19 cellular contexts compared by ENCODE assay signal in genomic region chr1:22231068-22231593, GRCh38.
DNase-seq lines count a peak whose midpoint lies in the region; ATAC-seq and TF ChIP-seq lines count a peak whose summit lies in the region.
"Had no signal": no experiment of that assay in that cellular context is flagged by ENCODE, and none has a peak within 500 bp of the region (broad histone marks: within the 10 kb centered on the region; RNA-seq: fewer than 3 reads in every experiment).

No MANE protein-coding gene starts in this region.

- H3K27ac ChIP-seq in left ventricle myocardium inferior (replicated peaks) (no peak overlapping the region), neural progenitor cell (no peak overlapping the region)
- H3K27ac ChIP-seq: 22Rv1, BLaER1, C4-2B had no signal

- H3K4me3 Mint-ChIP-seq in chondrocyte (ENCODE audit: unreplicated experiment), result no peak overlapping the region
- peak overlapping the region; percentile 21 for H3K4me3 Mint-ChIP-seq in neural progenitor cell
- H3K4me3 Mint-ChIP-seq: B cell; CD4-positive, CD25-positive, alpha-beta regulatory T cell; CD8-positive, alpha-beta T cell had no signal

- peaks cover 62% of the 10 kb centered on the region for H4K20me1 ChIP-seq in neural progenitor cell (ENCODE audit: low read depth)
- H4K20me1 ChIP-seq: BLaER1 had no signal

- peaks cover 74% of the 10 kb centered on the region for H3K27me3 ChIP-seq in left ventricle myocardium inferior (ENCODE audit: low read depth)
- peaks cover 98% of the 10 kb centered on the region for H3K27me3 ChIP-seq in neural progenitor cell
- H3K27me3 ChIP-seq: BLaER1 had no signal

- H3K27ac Mint-ChIP-seq in chondrocyte (ENCODE audit: unreplicated experiment) (no peak overlapping the region), neural progenitor cell (no peak overlapping the region)
- H3K27ac Mint-ChIP-seq: B cell; CD4-positive, CD25-positive, alpha-beta regulatory T cell; CD8-positive, alpha-beta T cell had no signal

- H3K36me3 Mint-ChIP-seq in chondrocyte (ENCODE audit: low read depth) (no peaks in the 10 kb centered on the region), neural progenitor cell (no peaks in the 10 kb centered on the region)
- H3K36me3 Mint-ChIP-seq: CD4-positive, CD25-positive, alpha-beta regulatory T cell; CD8-positive, alpha-beta T cell had no signal

- TF ChIP-seq CTCF in left ventricle myocardium inferior (IDR thresholded peaks at IDR 0.05; ENCODE audit: borderline replicate concordance), result no peak
- TF ChIP-seq CTCF in chondrocyte (IDR thresholded peaks at IDR 0.05), result no peak
- TF ChIP-seq CTCF in neural progenitor cell (IDR thresholded peaks at IDR 0.05), result no peak

- H3K27me3 Mint-ChIP-seq in chondrocyte (ENCODE audit: low read depth), result peaks cover 52% of the 10 kb centered on the region
- H3K27me3 Mint-ChIP-seq in neural progenitor cell (ENCODE audit: insufficient read depth, low read depth), result peaks cover 33% of the 10 kb centered on the region

- peaks cover 25% of the 10 kb centered on the region for H3F3A ChIP-seq in neural progenitor cell (ENCODE audit: low read depth)

- H3K4me1 Mint-ChIP-seq in chondrocyte (ENCODE audit: low read depth), result no peaks in the 10 kb centered on the region
- H3K4me1 Mint-ChIP-seq in neural progenitor cell, result peaks cover 68% of the 10 kb centered on the region
- H3K4me1 Mint-ChIP-seq: B cell; CD4-positive, CD25-positive, alpha-beta regulatory T cell had no signal

- H2AFZ ChIP-seq in neural progenitor cell (replicated peaks), result no peak overlapping the region

- no peak for ATAC-seq in Right ventricle myocardium superior (ENCODE audit: poor library complexity)
- no peak for ATAC-seq in esophagus mucosa
- ATAC-seq: CD8-positive, alpha-beta T cell had no signal

- no peaks in the 10 kb centered on the region for H3K79me2 ChIP-seq in neural progenitor cell (ENCODE audit: low read depth)

- H3K9me3 Mint-ChIP-seq in chondrocyte (ENCODE audit: low read depth) (no peaks in the 10 kb centered on the region), neural progenitor cell (peaks cover 3% of the 10 kb centered on the region)
- H3K9me3 Mint-ChIP-seq: CD8-positive, alpha-beta T cell had no signal

- H3K4me3 ChIP-seq in left ventricle myocardium inferior, result no peak overlapping the region
- H3K4me3 ChIP-seq in neural progenitor cell, result no peak overlapping the region
- H3K4me3 ChIP-seq: BLaER1 had no signal

- no peak overlapping the region for H3K4me2 ChIP-seq in neural progenitor cell

- no peaks in the 10 kb centered on the region for H3K9me3 ChIP-seq in left ventricle myocardium inferior (replicated peaks)
- H3K9me3 ChIP-seq in neural progenitor cell (ENCODE audit: low read depth), result no peaks in the 10 kb centered on the region
- H3K9me3 ChIP-seq: BLaER1, Caco-2 had no signal

- no peak overlapping the region for H3K9ac ChIP-seq in neural progenitor cell
- H3K9ac ChIP-seq: BLaER1 had no signal

- intact Hi-C loops in Right ventricle myocardium superior (cut with DNase I), result no loop called here
- intact Hi-C loops in left ventricle myocardium inferior (cut with micrococcal nuclease), result no loop called here

- peak; percentile 4 for DNase-seq in Right ventricle myocardium superior
- DNase-seq in left ventricle myocardium inferior, result no peak
- DNase-seq in chondrocyte (ENCODE audit: low spot score), result peak; percentile 4
- DNase-seq in neural progenitor cell (ENCODE audit: low spot score), result no peak
- no peak for DNase-seq in cerebellar cortex (ENCODE audit: low spot score)
- no peak for DNase-seq in DMS 273 treated with DMSO at 0.1 percent for 48 hours (lab: John Stamatoyannopoulos, UW)
- DNase-seq: Caco-2; CD4-positive, CD25-positive, alpha-beta regulatory T cell; CD8-positive, alpha-beta T cell; DMS79 treated with DMSO at 0.1 percent for 48 hours; GF-D8; GOT3; H7; HCEC 1CT had no signal

- H3K4me1 ChIP-seq in left ventricle myocardium inferior, result no peaks in the 10 kb centered on the region
- peaks cover 19% of the 10 kb centered on the region for H3K4me1 ChIP-seq in neural progenitor cell

- H3K36me3 ChIP-seq in left ventricle myocardium inferior (no peaks in the 10 kb centered on the region), neural progenitor cell (no peaks in the 10 kb centered on the region)
- H3K36me3 ChIP-seq: BLaER1 had no signal

Comparison
In these comparisons a context has a peak if more than half of its experiments do, and no peak if none do; other contexts are left out.
1. DNase-seq: peak in Right ventricle myocardium superior (single experiment) and chondrocyte (single experiment); none in left ventricle myocardium inferior (single experiment), neural progenitor cell (single experiment), cerebellar cortex (single experiment) and DMS 273 treated with DMSO at 0.1 percent for 48 hours (single experiment).